ENCODE assay signal across 6 cellular contexts in the genomic region with DNA sequence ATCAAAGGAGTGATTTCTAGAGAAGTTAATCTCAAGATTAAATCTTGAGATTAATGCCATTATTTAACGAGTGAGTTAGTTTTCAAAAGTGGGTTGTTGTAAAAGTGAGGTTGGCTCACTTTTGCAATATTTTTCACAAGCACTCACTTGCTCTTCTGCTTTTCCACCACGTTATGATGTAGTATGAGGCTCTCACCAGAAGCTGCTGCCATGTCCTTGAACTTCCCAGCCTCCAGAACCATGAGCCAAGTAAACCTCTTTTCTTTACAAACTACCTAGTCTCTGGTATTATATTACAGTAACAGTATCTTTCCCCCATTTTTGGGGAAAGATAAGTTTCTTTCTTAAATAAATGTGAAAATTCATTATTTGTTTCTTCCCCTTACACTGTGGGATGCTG.
"Had no signal": no experiment of that assay in that cellular context is flagged by ENCODE, and none has a peak within 500 bp of the region (broad histone marks: within the 10 kb centered on the region; RNA-seq: fewer than 3 reads in every experiment).

No MANE protein-coding gene starts in this region.

- H3K27ac ChIP-seq: HL-60, KMS-11 had no signal

- H3K4me3 Mint-ChIP-seq: IgD-negative memory B cell had no signal

- H3K9ac ChIP-seq: KMS-11 had no signal

- H3K27ac Mint-ChIP-seq: IgD-negative memory B cell had no signal

- H3K27me3 Mint-ChIP-seq: IgD-negative memory B cell had no signal

- DNase-seq: IMR-90, KBM-7, KG1 had no signal

- H3K4me1 Mint-ChIP-seq: IgD-negative memory B cell had no signal

- H3K4me2 ChIP-seq: KMS-11 had no signal
